Comparison of ENCODE assay signal across 15 cellular contexts in the genomic region with DNA sequence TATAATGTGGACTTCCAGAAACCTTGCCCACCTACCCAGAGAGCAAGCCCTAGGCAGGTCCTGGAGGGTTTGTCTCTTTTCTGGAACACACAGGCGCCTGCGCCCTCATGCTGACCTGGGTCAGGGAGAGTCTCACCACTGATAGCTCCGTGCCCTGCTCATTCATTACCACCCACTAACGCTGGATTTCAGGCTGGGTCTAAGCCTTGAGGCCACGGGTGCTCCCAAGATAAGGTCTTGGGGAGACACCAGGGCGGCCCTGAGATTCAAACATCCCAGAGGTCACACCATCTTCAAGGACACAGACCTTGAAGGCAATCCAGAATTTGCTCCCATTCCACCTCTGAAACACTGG. TPM values are rescaled to one million over a fixed set of nuclear protein-coding genes. Genes with fewer than 3 reads are reported as not detected.
A peak's percentile ranks its signal among the peaks of the same experiment; 100 is the strongest.
DNase-seq lines count a peak whose midpoint lies in the region; FAIRE-seq and TF ChIP-seq lines count a peak whose summit lies in the region.
"Had no signal": no experiment of that assay in that cellular context is flagged by ENCODE, and none has a peak within 500 bp of the region (broad histone marks: within the 10 kb centered on the region; RNA-seq: fewer than 3 reads in every experiment).

No MANE protein-coding gene starts in this region.

- H3K4me2 ChIP-seq in hepatocyte: peak overlapping the region; percentile 58

- TF ChIP-seq CTCF in GM13977 (IDR thresholded peaks at IDR 0.05; ENCODE audit: extremely low read depth, insufficient read depth, missing control alignments) (no peak), colonic mucosa (IDR thresholded peaks at IDR 0.05) (no peak), hepatocyte (IDR thresholded peaks at IDR 0.05; ENCODE audit: poor library complexity) (no peak), kidney (IDR thresholded peaks at IDR 0.05; ENCODE audit: borderline replicate concordance, extremely low read depth, insufficient read depth) (no peak)

- WGBS in hepatocyte (ENCODE audit: low lambda C conversion rate, missing lambda C conversion rate): 85% methylated on average over 6 of the region's 6 CpGs

- H2AFZ ChIP-seq in hepatocyte: no peak overlapping the region

- H3K9me2 ChIP-seq in hepatocyte (replicated peaks; ENCODE audit: insufficient read depth): no peaks in the 10 kb centered on the region

- peaks cover 10% of the 10 kb centered on the region for H4K20me1 ChIP-seq in hepatocyte (ENCODE audit: insufficient read depth, poor library complexity, severe bottlenecking)

- in situ Hi-C loops in GM13977 (cut with MboI; ENCODE audit: low pct_unique_long_range_greater_than_20kb, low sequenced_read_pairs, unreplicated experiment): no loop called here

- no peak overlapping the region for H3K9ac ChIP-seq in colonic mucosa (ENCODE audit: low read depth in 2 of 2, low read length in 2 of 2)
- H3K9ac ChIP-seq in kidney (ENCODE audit: low read length in 2 of 2): no peak overlapping the region

- peaks cover 72% of the 10 kb centered on the region for H3K79me2 ChIP-seq in hepatocyte

- H3K27ac ChIP-seq in colonic mucosa: peak overlapping the region; percentile 70
- H3K27ac ChIP-seq in hepatocyte: peak overlapping the region; percentile 98
- H3K27ac ChIP-seq in skin epidermis: peak overlapping the region in 14 of 21 experiments; percentile 5 to 86 (median 54)
- peak overlapping the region in 1 of 2 donors; percentile 77 for H3K27ac ChIP-seq in kidney (ENCODE audit: low read depth in 2 of 2, low read length in 2 of 2)
- H3K27ac ChIP-seq: RWPE1 had no signal

- peak; percentile 3 for DNase-seq in GM13977 (ENCODE audit: low spot score)
- no peak for DNase-seq in colonic mucosa
- DNase-seq in hepatocyte (ENCODE audit: low spot score): no peak
- no peak for DNase-seq in D341Med (ENCODE audit: low spot score)
- no peak for DNase-seq in NOMO-1 treated with dmso at 0.1 percent for 144 hours (lab: John Stamatoyannopoulos, UW; ENCODE audit: unreplicated experiment)
- no peak for DNase-seq in NCI-H1694 treated with DMSO at 0.1 percent for 48 hours (lab: John Stamatoyannopoulos, UW)
- DNase-seq in kidney: no peak
- DNase-seq: activated naive CD4-positive, alpha-beta T cell treated with Interleukin-2 at 50 U/mL for 16 hours; central memory CD4-positive, alpha-beta T cell; DMS 273 treated with DMSO at 0.1 percent for 48 hours; NCI-H524 treated with DMSO at 0.1 percent for 48 hours had no signal

- H3K27me3 ChIP-seq in colonic mucosa (no peaks in the 10 kb centered on the region), hepatocyte (no peaks in the 10 kb centered on the region)
- H3K27me3 ChIP-seq: tibial artery had no signal

- FAIRE-seq in kidney (lab: Jason Lieb, UNC): no peak
- FAIRE-seq: TTC549 had no signal

- intact Hi-C loops in colonic mucosa (cut with DNase I): no loop called here
- intact Hi-C loops in kidney (cut with DNase I): no loop called here

- no peaks in the 10 kb centered on the region for H3K4me1 ChIP-seq in colonic mucosa
- peaks cover 10% of the 10 kb centered on the region for H3K4me1 ChIP-seq in hepatocyte (ENCODE audit: insufficient read depth)
- peaks cover 0 to 3% of the 10 kb centered on the region in 2 donors for H3K4me1 ChIP-seq in kidney (ENCODE audit: control insufficient read depth in 1 of 2, insufficient read depth in 1 of 2, low read depth in 1 of 2, low read length in 2 of 2)

- no peaks in the 10 kb centered on the region for H3K36me3 ChIP-seq in colonic mucosa
- H3K36me3 ChIP-seq in hepatocyte (replicated peaks; ENCODE audit: insufficient read depth, low read depth): no peaks in the 10 kb centered on the region
- no peaks in the 10 kb centered on the region for H3K36me3 ChIP-seq in kidney (ENCODE audit: control insufficient read depth in 1 of 2, insufficient read depth in 2 of 2, low read length in 2 of 2)

- no peak overlapping the region for H3K4me3 ChIP-seq in colonic mucosa
- no peak overlapping the region for H3K4me3 ChIP-seq in hepatocyte
- no peak overlapping the region for H3K4me3 ChIP-seq in skin epidermis
- no peak overlapping the region for H3K4me3 ChIP-seq in kidney (ENCODE audit: low read length in 2 of 2)
- H3K4me3 ChIP-seq: tibial artery had no signal

- no peaks in the 10 kb centered on the region for H3K9me3 ChIP-seq in colonic mucosa
- no peaks in the 10 kb centered on the region for H3K9me3 ChIP-seq in hepatocyte (ENCODE audit: low read depth)
- no peaks in the 10 kb centered on the region for H3K9me3 ChIP-seq in kidney (ENCODE audit: control insufficient read depth in 1 of 2, low read length in 2 of 2)
- H3K9me3 ChIP-seq: tibial artery had no signal

RNA-seq across cellular contexts. Expression of gene S1PR2, which starts 5.1 kb away (rescaled TPM):
- total RNA-seq in colonic mucosa: 1 to 10 TPM; 2.4 to 5.2 TPM
- total RNA-seq in hepatocyte: 14.9 and 16.1 TPM in 2 replicates
- polyA plus RNA-seq in hepatocyte: 8.6 and 11.4 TPM in 2 replicates
- total RNA-seq in kidney: 6.3 TPM
- 1.5 TPM for polyA plus RNA-seq in kidney (ENCODE audit: insufficient read depth, low read depth, low replicate concordance)

RNA-seq across cellular contexts. Expression of gene MRPL4, which starts 26.0 kb away (rescaled TPM):
- 100 to 1,000 TPM in 1 of 2 donors, 10 to 100 TPM in 1; 48.9 to 116 TPM for total RNA-seq in colonic mucosa
- 40.1 and 43.7 TPM in 2 replicates for total RNA-seq in hepatocyte
- 51.4 and 64.1 TPM in 2 replicates for polyA plus RNA-seq in hepatocyte
- 44.8 TPM for total RNA-seq in kidney
- polyA plus RNA-seq in kidney (ENCODE audit: insufficient read depth, low read depth, low replicate concordance): 102 TPM

RNA-seq across cellular contexts. Expression of gene DNMT1, which starts 31.2 kb away (rescaled TPM):
- 100 to 1,000 TPM in 1 of 2 donors, 10 to 100 TPM in 1; 36.3 to 139 TPM for total RNA-seq in colonic mucosa
- total RNA-seq in hepatocyte: 35.2 and 55.2 TPM in 2 replicates
- 62.3 and 63.5 TPM in 2 replicates for polyA plus RNA-seq in hepatocyte
- total RNA-seq in kidney: 64.6 TPM
- polyA plus RNA-seq in kidney (ENCODE audit: insufficient read depth, low read depth, low replicate concordance): 15.3 TPM

RNA-seq across cellular contexts. Expression of gene ICAM1, which starts 44.9 kb away (rescaled TPM):
- total RNA-seq in colonic mucosa: 10 to 100 TPM in 1 of 2 donors, 1 to 10 TPM in 1; 3.5 to 13.1 TPM
- 19.9 and 25.6 TPM in 2 replicates for total RNA-seq in hepatocyte
- 19.6 and 25.2 TPM in 2 replicates for polyA plus RNA-seq in hepatocyte
- 50.3 TPM for total RNA-seq in kidney
- polyA plus RNA-seq in kidney (ENCODE audit: insufficient read depth, low read depth, low replicate concordance): 16.3 TPM
